Comparison of ENCODE assay signal across 8 cellular contexts in genomic region chr2:201258666-201258999, GRCh38. TPM values are rescaled to one million over a fixed set of nuclear protein-coding genes. Genes with fewer than 3 reads are reported as not detected.
DNase-seq lines count a peak whose midpoint lies in the region; ATAC-seq and TF ChIP-seq lines count a peak whose summit lies in the region.

No MANE protein-coding gene starts in this region.

- peak overlapping the region; percentile 81 for H3K4me3 Mint-ChIP-seq in neural crest cell

- no peak for TF ChIP-seq POLR2A in NB4 (IDR thresholded peaks at IDR 0.05; ENCODE audit: extremely low read depth, insufficient read length)

- ATAC-seq in GM21360 (IDR thresholded peaks at IDR 0.05; ENCODE audit: unreplicated experiment) (peak; percentile 16), GM18519 (IDR thresholded peaks at IDR 0.05; ENCODE audit: low FRiP score, unreplicated experiment) (no peak)

- H3K27me3 Mint-ChIP-seq in neural crest cell (ENCODE audit: low read depth): no peaks in the 10 kb centered on the region

- DNase-seq in NB4 (ENCODE audit: low read depth): peak; percentile 86
- no peak for DNase-seq in neural crest cell (ENCODE audit: low read depth, low spot score)
- DNase-seq in inferior parietal cortex (ENCODE audit: extremely low spot score): no peak
- DNase-seq in stimulated activated CD4-positive, alpha-beta T cell treated with anti-CD3 and anti-CD28 coated beads, Interleukin-2, amount 100 ng/mL, for 48 hours: no peak
- no peak for DNase-seq in HT-29 (ENCODE audit: low spot score)

- no peaks in the 10 kb centered on the region for H3K36me3 ChIP-seq in ectodermal cell (ENCODE audit: control insufficient read depth, insufficient read depth, low read length)

- H3K36me3 Mint-ChIP-seq in neural crest cell (ENCODE audit: low read depth): no peaks in the 10 kb centered on the region

- peak overlapping the region; percentile 55 for H3K27ac ChIP-seq in ectodermal cell (ENCODE audit: insufficient read depth, low read depth, low read length, poor library complexity, severe bottlenecking)

- peaks cover 10% of the 10 kb centered on the region for H3K4me1 ChIP-seq in ectodermal cell (ENCODE audit: control insufficient read depth, insufficient read depth, low read length)

- peaks cover 3% of the 10 kb centered on the region for H3K9me3 Mint-ChIP-seq in neural crest cell

- H3K27me3 ChIP-seq in ectodermal cell (ENCODE audit: control insufficient read depth, insufficient read depth, low read length, poor library complexity, severe bottlenecking): no peaks in the 10 kb centered on the region

- TF ChIP-seq CTCF in NB4 (IDR thresholded peaks at IDR 0.05; ENCODE audit: low read depth, low read length) (no peak), neural crest cell (conservative IDR thresholded peaks at IDR 0.05) (no peak)

- no peaks in the 10 kb centered on the region for H3K9me3 ChIP-seq in ectodermal cell (ENCODE audit: control insufficient read depth, low read length)

- 12 to 17% methylated on average over 6 to 8 of the region's 8 CpGs for WGBS in ectodermal cell, 2 experiments

- H3K27ac Mint-ChIP-seq in neural crest cell (ENCODE audit: unreplicated experiment): peak overlapping the region; percentile 92

- H3K4me3 ChIP-seq in NB4 (ENCODE audit: low read depth, low read length) (peak overlapping the region; percentile 73), ectodermal cell (ENCODE audit: insufficient read depth, low read depth, low read length) (no peak overlapping the region)

- peaks cover 40% of the 10 kb centered on the region for H3K4me1 Mint-ChIP-seq in neural crest cell

RNA-seq across cellular contexts. Expression of gene CASP8, which starts 1.7 kb away (rescaled TPM):
- 0.72 TPM for polyA plus RNA-seq in ectodermal cell (2013, experiment 1 of 4)
- 1.2 TPM for polyA plus RNA-seq in ectodermal cell (2013, experiment 2 of 4)
- polyA plus RNA-seq in ectodermal cell (2013, experiment 3 of 4): 0.69 TPM
- 0.49 TPM for polyA plus RNA-seq in ectodermal cell (2013, experiment 4 of 4)
- total RNA-seq in neural crest cell: 1.9 and 2.5 TPM in 2 replicates
- total RNA-seq in HT-29 (2014; rRNA removed; shearing (Covaris generic)): 19.4 and 20.1 TPM in 2 replicates
